ENCODE assay signal across 26 cellular contexts in the genomic region with DNA sequence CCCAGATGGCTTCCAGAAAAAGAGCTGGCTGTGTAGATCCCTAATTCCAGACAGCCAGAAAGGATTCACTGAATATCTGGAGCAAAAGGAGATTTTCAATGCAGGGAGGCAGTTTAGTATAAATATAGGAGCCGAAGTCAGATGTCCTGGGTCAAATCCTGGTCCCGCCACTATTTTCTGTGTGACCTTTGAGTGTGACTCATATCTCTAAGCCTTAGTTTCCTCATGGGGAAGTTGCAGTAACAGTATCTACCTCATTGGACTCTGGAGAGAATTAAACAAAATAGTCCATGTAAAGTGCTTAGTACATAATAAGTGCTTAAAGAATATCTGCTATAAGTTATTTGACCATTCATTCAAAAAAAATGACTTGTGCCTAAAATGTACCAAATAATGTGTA. TPM values are rescaled to one million over a fixed set of nuclear protein-coding genes. Genes with fewer than 3 reads are reported as not detected.
A peak's percentile ranks its signal among the peaks of the same experiment; 100 is the strongest.
DNase-seq lines count a peak whose midpoint lies in the region; ATAC-seq, FAIRE-seq and TF ChIP-seq lines count a peak whose summit lies in the region.
"Had no signal": no experiment of that assay in that cellular context is flagged by ENCODE, and none has a peak within 500 bp of the region (broad histone marks: within the 10 kb centered on the region; RNA-seq: fewer than 3 reads in every experiment).

No MANE protein-coding gene starts in this region.

- H3K9me3 ChIP-seq in BLaER1 treated with 17β-estradiol and CSF1 and Interleukin-3, amounts not matched to agents 10 nM and 100 nM (replicated peaks in 1 of 11) = peaks cover 15 to 25% (median 20%) of the 10 kb centered on the region in 11 experiments
- H3K9me3 ChIP-seq in endothelial cell of umbilical vein (replicated peaks; ENCODE audit: control insufficient read depth, insufficient read depth, low read length) (no peaks in the 10 kb centered on the region), mucosa of descending colon (peaks cover 1% of the 10 kb centered on the region)
- H3K9me3 ChIP-seq: ascending aorta, psoas muscle, transverse colon had no signal

- intact Hi-C loops in endothelial cell of umbilical vein (cut with micrococcal nuclease) (loop anchor here (5.0 kb wide), 1 partner anchor 88 kb away; no protein-coding TSS in a partner anchor), mucosa of descending colon (cut with DNase I, micrococcal nuclease) (no loop called here)

- dilution Hi-C loops in endothelial cell of umbilical vein (cut with MboI; ENCODE audit: extremely low pct_ligation_motif_present, low sequenced_read_pairs) = no loop called here

- no peaks in the 10 kb centered on the region for H3K27me3 ChIP-seq in BLaER1 treated with 17β-estradiol and CSF1 and Interleukin-3, amounts not matched to agents 10 nM and 100 nM
- no peaks in the 10 kb centered on the region for H3K27me3 ChIP-seq in endothelial cell of umbilical vein (ENCODE audit: control insufficient read depth in 2 of 2, insufficient read depth in 2 of 2, low read length in 2 of 2)
- H3K27me3 ChIP-seq: ascending aorta, transverse colon had no signal

- no peaks in the 10 kb centered on the region for H3K9me1 ChIP-seq in endothelial cell of umbilical vein (replicated peaks; ENCODE audit: control insufficient read depth, extremely low read depth, insufficient read depth, low read length)

- peak; percentile 46 for FAIRE-seq in endothelial cell of umbilical vein (lab: Jason Lieb, UNC)
- FAIRE-seq: endometrium had no signal

- DNase-seq in MV-4-11 (lab: John Stamatoyannopoulos, UW) (peak; percentile 84), endothelial cell of umbilical vein (ENCODE audit: low read depth, low spot score) (peak; percentile 35), mucosa of descending colon (no peak), ACHN (no peak)
- DNase-seq in stimulated activated CD4-positive, alpha-beta T cell treated with anti-CD3 and anti-CD28 coated beads, Interleukin-4, amount 100 ng/mL, for 1 hour = no peak
- DNase-seq: activated B cell treated with CpG ODN at 0.5 μM for 24 hours; activated CD8-positive, alpha-beta T cell treated with anti-CD3 and anti-CD28 coated beads for 36 hours; activated naive CD4-positive, alpha-beta T cell treated with anti-CD3 and anti-CD28 coated beads, Interleukin-2, amount 10 ng/mL, durations not matched to agents 7 days and 5 days; activated T-cell treated with anti-CD3 and anti-CD28 coated beads, Interleukin-2, amount 50 U/mL, for 4 hours; CD4-positive, alpha-beta T cell; DND-41; foreskin fibroblast; GM23248; NCI-H2081; NCI-H510A; nephron progenitor cell; psoas muscle; SHP77 treated with DMSO at 0.1 percent for 48 hours; transverse colon had no signal

- TF ChIP-seq CTCF in endothelial cell of umbilical vein (IDR thresholded peaks at IDR 0.05; ENCODE audit: extremely low read depth in 1 of 2, insufficient read depth in 1 of 2, low read depth in 1 of 2, low read length in 2 of 2) (no peak), mucosa of descending colon (IDR thresholded peaks at IDR 0.05) (no peak)

- no peak overlapping the region for H3K9ac ChIP-seq in BLaER1 treated with 17β-estradiol and CSF1 and Interleukin-3, amounts not matched to agents 10 nM and 100 nM
- no peak overlapping the region for H3K9ac ChIP-seq in endothelial cell of umbilical vein (replicated peaks; ENCODE audit: extremely low read depth, insufficient read depth, low read length)
- H3K9ac ChIP-seq: GM23248 had no signal

- TF ChIP-seq POLR2A in endothelial cell of umbilical vein (IDR thresholded peaks at IDR 0.05; ENCODE audit: low read depth, low read length) = no peak

- peaks cover 32 to 56% (median 45%) of the 10 kb centered on the region in 10 experiments for H3K4me1 ChIP-seq in BLaER1 treated with 17β-estradiol and CSF1 and Interleukin-3, amounts not matched to agents 10 nM and 100 nM
- H3K4me1 ChIP-seq in endothelial cell of umbilical vein (ENCODE audit: control insufficient read depth, extremely low read depth, insufficient read depth, low read length) = peaks cover 9% of the 10 kb centered on the region
- H3K4me1 ChIP-seq in mucosa of descending colon (ENCODE audit: low read depth) = peaks cover 10% of the 10 kb centered on the region
- H3K4me1 ChIP-seq: ascending aorta had no signal

- H3K36me3 ChIP-seq in BLaER1 treated with 17β-estradiol and CSF1 and Interleukin-3, amounts not matched to agents 10 nM and 100 nM = peaks cover 0 to 7% (median 0%) of the 10 kb centered on the region in 11 experiments; a peak in 1 of 22 replicates
- no peaks in the 10 kb centered on the region for H3K36me3 ChIP-seq in endothelial cell of umbilical vein (ENCODE audit: control insufficient read depth in 2 of 2, extremely low read depth in 1 of 2, insufficient read depth in 2 of 2, low read length in 2 of 2)
- no peaks in the 10 kb centered on the region for H3K36me3 ChIP-seq in mucosa of descending colon (ENCODE audit: low read depth)
- H3K36me3 ChIP-seq: ascending aorta, transverse colon had no signal

- in situ Hi-C loops in ACHN (cut with HindIII; ENCODE audit: low pct_ligation_motif_present, low pct_unique_long_range_greater_than_20kb, low sequenced_read_pairs) = no loop called here

- H2AFZ ChIP-seq in endothelial cell of umbilical vein (ENCODE audit: low read depth, low read length) = no peak overlapping the region
- H2AFZ ChIP-seq: GM23248 had no signal

- H3K4me3 ChIP-seq in BLaER1 treated with 17β-estradiol and CSF1 and Interleukin-3, amounts not matched to agents 10 nM and 100 nM = no peak overlapping the region
- no peak overlapping the region for H3K4me3 ChIP-seq in endothelial cell of umbilical vein (replicated peaks in 1 of 3; ENCODE audit: insufficient read depth in 1 of 3, low read depth in 1 of 3, low read length in 3 of 3)
- no peak overlapping the region for H3K4me3 ChIP-seq in mucosa of descending colon
- H3K4me3 ChIP-seq: ascending aorta, GM23248, lung, psoas muscle, transverse colon had no signal

- CTCF ChIA-PET in endothelial cell of umbilical vein (lab: Charles Lee) = interaction anchor here (0.8 to 1.5 kb wide), 2 partner anchors 9 to 86 kb away, joined by 4 to 6 read pairs; no protein-coding TSS in a partner anchor

- no peak overlapping the region for H3K27ac ChIP-seq in BLaER1 treated with 17β-estradiol and CSF1 and Interleukin-3, amounts not matched to agents 10 nM and 100 nM
- H3K27ac ChIP-seq in endothelial cell of umbilical vein (ENCODE audit: insufficient read depth, low read depth, low read length) = no peak overlapping the region
- H3K27ac ChIP-seq: ascending aorta, GM23248, psoas muscle, transverse colon had no signal

- POLR2A ChIA-PET in endothelial cell of umbilical vein (lab: Charles Lee) = no interaction called here

- peak overlapping the region in 9 of 11 experiments; percentile 1 to 89 (median 31); a peak in 12 of 22 replicates for H3K4me2 ChIP-seq in BLaER1 treated with 17β-estradiol and CSF1 and Interleukin-3, amounts not matched to agents 10 nM and 100 nM
- no peak overlapping the region for H3K4me2 ChIP-seq in endothelial cell of umbilical vein (ENCODE audit: insufficient read depth, low read length)

- H3K79me2 ChIP-seq in endothelial cell of umbilical vein (ENCODE audit: control insufficient read depth, insufficient read depth, low read length) = no peaks in the 10 kb centered on the region

- ATAC-seq in mucosa of descending colon = peak; percentile 90
- no peak for ATAC-seq in HG03039 (IDR thresholded peaks at IDR 0.05; ENCODE audit: unreplicated experiment)
- no peak for ATAC-seq in GM21528 (IDR thresholded peaks at IDR 0.05; ENCODE audit: low FRiP score, unreplicated experiment)
- ATAC-seq: activated CD8-positive, alpha-beta T cell treated with anti-CD3 and anti-CD28 coated beads for 36 hours; activated T-cell treated with anti-CD3 and anti-CD28 coated beads, Interleukin-2, amount 50 U/mL, for 4 hours; psoas muscle; stimulated activated memory B cell treated with anti-CD40 and anti-IgM and Interleukin-4, amounts not matched to agents 10 μg/mL and 1 μg/mL and 100 μg/mL, for 72 hours had no signal

- no TSS peak for BruUV-seq in endothelial cell of umbilical vein (replicated peaks; lab: Mats Ljungman, UMichigan)

- H4K20me1 ChIP-seq in BLaER1 treated with 17β-estradiol and CSF1 and Interleukin-3, amounts not matched to agents 10 nM and 100 nM = no peaks in the 10 kb centered on the region
- H4K20me1 ChIP-seq in endothelial cell of umbilical vein (replicated peaks; ENCODE audit: control insufficient read depth, extremely low read depth, insufficient read depth, low read length) = no peaks in the 10 kb centered on the region

TF ChIP-seq in endothelial cell of umbilical vein, 7 proteins besides CTCF, POLR2A, EP300 and RAD21:
- TF ChIP-seq JUN (IDR thresholded peaks at IDR 0.05; ENCODE audit: borderline replicate concordance, insufficient read depth, insufficient read length, low read depth) (peak; percentile 20), MAX (IDR thresholded peaks at IDR 0.05; ENCODE audit: insufficient read depth, insufficient read length) (no peak), FOS (IDR thresholded peaks at IDR 0.05; ENCODE audit: borderline replicate concordance, insufficient read depth, low read length) (peak; percentile 40), POLR2AphosphoS5 (IDR thresholded peaks at IDR 0.05; ENCODE audit: insufficient read depth, low read depth, low read length) (no peak), MYC (IDR thresholded peaks at IDR 0.05; ENCODE audit: low read depth, low read length) (no peak), EZH2 (IDR thresholded peaks at IDR 0.05; ENCODE audit: borderline replicate concordance, low read depth, low read length, severe bottlenecking) (no peak), GATA2 (IDR thresholded peaks at IDR 0.05; ENCODE audit: insufficient read depth, insufficient read length, low read depth, low read length) (no peak)

RNA-seq across cellular contexts. Expression of gene ITGA6, which starts 52.1 kb away (rescaled TPM):
- total RNA-seq in endothelial cell of umbilical vein (174 and 208 TPM in 2 replicates), mucosa of descending colon (100 to 1,000 TPM; 116 to 192 (median 178) TPM)
- polyA plus RNA-seq in endothelial cell of umbilical vein = 14.6 and 24.9 TPM in 2 replicates
- 23.3 and 26.0 TPM in 2 replicates for polyA plus RNA-seq in endothelial cell of umbilical vein (2011; cell fraction: cytosol; rRNA removed)
- polyA plus RNA-seq in endothelial cell of umbilical vein (2011; cell fraction: nucleus; rRNA removed) = 55.2 and 71.9 TPM in 2 replicates
- 78.4 and 153 TPM in 2 replicates for polyA plus RNA-seq in endothelial cell of umbilical vein (2012)
- 51.4 and 52.6 TPM in 2 replicates for polyA minus RNA-seq in endothelial cell of umbilical vein
- 5.8 TPM for polyA minus RNA-seq in endothelial cell of umbilical vein (2011; cell fraction: cytosol; rRNA and poly(A)+ RNA removed)
- polyA minus RNA-seq in endothelial cell of umbilical vein (2011; cell fraction: nucleus; rRNA and poly(A)+ RNA removed) = 53.0 and 76.1 TPM in 2 replicates

Comparison
In these comparisons a context has a peak if more than half of its experiments do, and no peak if none do; other contexts are left out.
1. DNase-seq: peak in MV-4-11 (single experiment) and endothelial cell of umbilical vein (single experiment); none in mucosa of descending colon (0 of 3), stimulated activated CD4-positive, alpha-beta T cell treated with anti-CD3 and anti-CD28 coated beads, Interleukin-4, amount 100 ng/mL, for 1 hour (single experiment) and ACHN (single experiment).